ENCODE assay signal across 8 cellular contexts in the genomic region with DNA sequence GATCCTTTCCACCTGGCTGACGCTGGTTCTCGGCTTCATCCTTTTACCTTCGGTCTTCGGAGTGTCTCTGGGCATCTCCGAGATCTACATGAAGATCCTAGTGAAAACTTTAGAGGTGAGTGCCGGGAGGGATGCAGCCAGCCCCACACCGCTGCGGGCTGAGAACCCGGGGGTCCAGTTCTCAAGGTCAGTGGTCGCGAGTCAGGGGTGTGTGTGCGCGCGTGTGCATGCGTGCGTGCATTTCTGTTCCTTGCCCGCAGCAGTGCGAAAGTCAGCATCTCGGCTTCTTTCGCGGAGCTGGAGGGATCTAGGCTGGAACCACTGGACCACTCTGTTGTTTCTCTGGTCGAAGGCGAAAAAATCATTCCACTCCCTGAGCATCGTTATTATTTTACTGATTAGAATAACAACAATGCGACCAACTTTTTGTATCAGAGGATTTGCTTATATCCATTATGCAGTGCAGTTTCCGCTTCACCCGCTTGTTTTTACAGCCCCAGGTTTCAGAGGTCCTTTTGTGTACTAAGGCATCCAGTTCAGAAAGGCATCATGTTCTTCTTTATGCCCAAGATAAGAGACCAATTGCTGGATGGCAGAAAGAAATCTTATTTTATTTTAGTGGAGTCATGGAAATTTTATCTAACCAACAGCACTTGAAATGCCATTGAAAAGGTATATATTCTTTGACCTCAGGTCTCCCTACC. TPM values are rescaled to one million over a fixed set of nuclear protein-coding genes. Genes with fewer than 3 reads are reported as not detected.
DNase-seq lines count a peak whose midpoint lies in the region; ATAC-seq and TF ChIP-seq lines count a peak whose summit lies in the region.

No MANE protein-coding gene starts in this region.

- no peaks in the 10 kb centered on the region for H3K36me3 Mint-ChIP-seq in activated T-helper 2 cell treated with anti-CD3 and anti-CD28 coated beads, Interferon-gamma antibody, Interleukin-2, Interleukin-4, amounts not matched to agents 10 μg/mL and 5 μg/mL and 100 μg/mL, durations not matched to agents 14 hours and 24 hours and 36 hours (ENCODE audit: low read depth)
- H3K36me3 Mint-ChIP-seq in stimulated activated memory B cell treated with anti-CD40 and anti-IgM and Interleukin-4, amounts not matched to agents 10 μg/mL and 1 μg/mL and 100 μg/mL, for 72 hours, result no peaks in the 10 kb centered on the region

- no peak overlapping the region for H3K9ac ChIP-seq in iPS-18a (ENCODE audit: low read length)

- POLR2A ChIA-PET in HEK293T (lab: Yijun Ruan, JAX), result interaction anchor here (1.0 to 1.2 kb wide), 2 partner anchors 7 to 13 kb away, joined by 3 to 4 read pairs; no protein-coding TSS in a partner anchor

- DNase-seq in HEK293T (ENCODE audit: extremely low spot score), result peak; percentile 17
- no peak for DNase-seq in activated T-helper 2 cell treated with anti-CD3 and anti-CD28 coated beads, Interferon-gamma antibody, Interleukin-2, Interleukin-4, amounts not matched to agents 10 μg/mL and 5 μg/mL and 100 μg/mL, durations not matched to agents 14 hours and 24 hours and 36 hours (ENCODE audit: low spot score)
- no peak for DNase-seq in activated gamma-delta T cell treated with Interleukin-2 at 50 U/mL for 16 hours
- DNase-seq in DMS114 treated with DMSO at 0.1 percent for 48 hours (lab: John Stamatoyannopoulos, UW; ENCODE audit: unreplicated experiment), result no peak

- no peaks in the 10 kb centered on the region for H3K9me3 ChIP-seq in iPS-18a (ENCODE audit: control insufficient read depth, low read depth, low read length)

- no peak overlapping the region for H3K27ac ChIP-seq in iPS-18a (ENCODE audit: low read length)

- no peaks in the 10 kb centered on the region for H3K36me3 ChIP-seq in iPS-18a (ENCODE audit: control insufficient read depth, low read depth, low read length)

- no peak for ATAC-seq in stimulated activated memory B cell treated with anti-CD40 and anti-IgM and Interleukin-4, amounts not matched to agents 10 μg/mL and 1 μg/mL and 100 μg/mL, for 72 hours
- ATAC-seq in GM21390 (IDR thresholded peaks at IDR 0.05; ENCODE audit: unreplicated experiment) (no peak), HG03135 (IDR thresholded peaks at IDR 0.05; ENCODE audit: unreplicated experiment) (no peak)

- H3K4me1 Mint-ChIP-seq in activated T-helper 2 cell treated with anti-CD3 and anti-CD28 coated beads, Interferon-gamma antibody, Interleukin-2, Interleukin-4, amounts not matched to agents 10 μg/mL and 5 μg/mL and 100 μg/mL, durations not matched to agents 14 hours and 24 hours and 36 hours (ENCODE audit: low read depth), result peaks cover 26% of the 10 kb centered on the region
- H3K4me1 Mint-ChIP-seq in stimulated activated memory B cell treated with anti-CD40 and anti-IgM and Interleukin-4, amounts not matched to agents 10 μg/mL and 1 μg/mL and 100 μg/mL, for 72 hours, result peaks cover 23% of the 10 kb centered on the region

- H3K9me3 Mint-ChIP-seq in activated T-helper 2 cell treated with anti-CD3 and anti-CD28 coated beads, Interferon-gamma antibody, Interleukin-2, Interleukin-4, amounts not matched to agents 10 μg/mL and 5 μg/mL and 100 μg/mL, durations not matched to agents 14 hours and 24 hours and 36 hours, result no peaks in the 10 kb centered on the region
- no peaks in the 10 kb centered on the region for H3K9me3 Mint-ChIP-seq in stimulated activated memory B cell treated with anti-CD40 and anti-IgM and Interleukin-4, amounts not matched to agents 10 μg/mL and 1 μg/mL and 100 μg/mL, for 72 hours

- H3K27me3 Mint-ChIP-seq in activated T-helper 2 cell treated with anti-CD3 and anti-CD28 coated beads, Interferon-gamma antibody, Interleukin-2, Interleukin-4, amounts not matched to agents 10 μg/mL and 5 μg/mL and 100 μg/mL, durations not matched to agents 14 hours and 24 hours and 36 hours (ENCODE audit: low read depth), result peaks cover 42% of the 10 kb centered on the region
- peaks cover 19% of the 10 kb centered on the region for H3K27me3 Mint-ChIP-seq in stimulated activated memory B cell treated with anti-CD40 and anti-IgM and Interleukin-4, amounts not matched to agents 10 μg/mL and 1 μg/mL and 100 μg/mL, for 72 hours

- H3K4me3 Mint-ChIP-seq in activated T-helper 2 cell treated with anti-CD3 and anti-CD28 coated beads, Interferon-gamma antibody, Interleukin-2, Interleukin-4, amounts not matched to agents 10 μg/mL and 5 μg/mL and 100 μg/mL, durations not matched to agents 14 hours and 24 hours and 36 hours (ENCODE audit: low read depth), result peak overlapping the region; percentile 78
- peak overlapping the region; percentile 89 for H3K4me3 Mint-ChIP-seq in stimulated activated memory B cell treated with anti-CD40 and anti-IgM and Interleukin-4, amounts not matched to agents 10 μg/mL and 1 μg/mL and 100 μg/mL, for 72 hours

- H3K27ac Mint-ChIP-seq in activated T-helper 2 cell treated with anti-CD3 and anti-CD28 coated beads, Interferon-gamma antibody, Interleukin-2, Interleukin-4, amounts not matched to agents 10 μg/mL and 5 μg/mL and 100 μg/mL, durations not matched to agents 14 hours and 24 hours and 36 hours, result no peak overlapping the region
- peak overlapping the region; percentile 80 for H3K27ac Mint-ChIP-seq in stimulated activated memory B cell treated with anti-CD40 and anti-IgM and Interleukin-4, amounts not matched to agents 10 μg/mL and 1 μg/mL and 100 μg/mL, for 72 hours

- intact Hi-C loops in activated T-helper 2 cell treated with anti-CD3 and anti-CD28 coated beads, Interferon-gamma antibody, Interleukin-2, Interleukin-4, amounts not matched to agents 10 μg/mL and 5 μg/mL and 100 μg/mL, durations not matched to agents 14 hours and 24 hours and 36 hours (cut with micrococcal nuclease), result loop anchor here (1.0 to 2.0 kb wide), 2 partner anchors 12 to 52 kb away; partner anchors contain the start of gene ABRAXAS1

- H3K4me1 ChIP-seq in iPS-18a (ENCODE audit: control insufficient read depth, low read depth, low read length), result no peaks in the 10 kb centered on the region

- CTCF ChIA-PET in HEK293T (lab: Yijun Ruan, JAX), result interaction anchor here (0.7 kb wide), 1 partner anchor 11 kb away, joined by 4 read pairs; no protein-coding TSS in a partner anchor

- peak overlapping the region; percentile 86 for H3K4me3 ChIP-seq in iPS-18a (ENCODE audit: low read length)

- peaks cover 65% of the 10 kb centered on the region for H3K27me3 ChIP-seq in iPS-18a (ENCODE audit: control insufficient read depth, insufficient read depth, low read length)

TF ChIP-seq in HEK293T, 16 proteins besides CTCF, POLR2A, EP300 and RAD21:
- TF ChIP-seq, protein P1, sequence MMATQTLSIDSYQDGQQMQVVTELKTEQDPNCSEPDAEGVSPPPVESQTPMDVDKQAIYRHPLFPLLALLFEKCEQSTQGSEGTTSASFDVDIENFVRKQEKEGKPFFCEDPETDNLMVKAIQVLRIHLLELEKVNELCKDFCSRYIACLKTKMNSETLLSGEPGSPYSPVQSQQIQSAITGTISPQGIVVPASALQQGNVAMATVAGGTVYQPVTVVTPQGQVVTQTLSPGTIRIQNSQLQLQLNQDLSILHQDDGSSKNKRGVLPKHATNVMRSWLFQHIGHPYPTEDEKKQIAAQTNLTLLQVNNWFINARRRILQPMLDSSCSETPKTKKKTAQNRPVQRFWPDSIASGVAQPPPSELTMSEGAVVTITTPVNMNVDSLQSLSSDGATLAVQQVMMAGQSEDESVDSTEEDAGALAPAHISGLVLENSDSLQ (IDR thresholded peaks at IDR 0.05), result no peak
- TF ChIP-seq ZNF384 (IDR thresholded peaks at IDR 0.05) (no peak), ELF4 (IDR thresholded peaks at IDR 0.05) (no peak), TARDBP (IDR thresholded peaks at IDR 0.05) (no peak), ARNT (IDR thresholded peaks at IDR 0.05) (no peak), L3MBTL2 (conservative IDR thresholded peaks at IDR 0.05) (no peak), NFRKB (IDR thresholded peaks at IDR 0.05) (no peak), HDGF (IDR thresholded peaks at IDR 0.05; ENCODE audit: borderline replicate concordance) (no peak), SP1 (IDR thresholded peaks at IDR 0.05) (no peak), SUZ12 (IDR thresholded peaks at IDR 0.05) (no peak), FOXA1 (IDR thresholded peaks at IDR 0.05) (no peak), CTBP1 (IDR thresholded peaks at IDR 0.05; ENCODE audit: borderline replicate concordance) (no peak), FOXK2 (IDR thresholded peaks at IDR 0.05) (no peak), FOXM1 (IDR thresholded peaks at IDR 0.05; ENCODE audit: borderline replicate concordance) (no peak), BHLHE40 (IDR thresholded peaks at IDR 0.05; ENCODE audit: borderline replicate concordance) (no peak), LEF1 (IDR thresholded peaks at IDR 0.05; ENCODE audit: borderline replicate concordance) (no peak)

RNA-seq across cellular contexts. Expression of gene GPAT3, which starts 0.9 kb away (rescaled TPM):
- total RNA-seq in activated T-helper 2 cell treated with anti-CD3 and anti-CD28 coated beads, Interferon-gamma antibody, Interleukin-2, Interleukin-4, amounts not matched to agents 10 μg/mL and 5 μg/mL and 100 μg/mL, durations not matched to agents 14 hours and 24 hours and 36 hours, result 8.8 and 9.7 TPM in 2 replicates

RNA-seq across cellular contexts. Expression of gene ABRAXAS1, which starts 51.9 kb away (rescaled TPM):
- 15.7 and 16.0 TPM in 2 replicates for total RNA-seq in activated T-helper 2 cell treated with anti-CD3 and anti-CD28 coated beads, Interferon-gamma antibody, Interleukin-2, Interleukin-4, amounts not matched to agents 10 μg/mL and 5 μg/mL and 100 μg/mL, durations not matched to agents 14 hours and 24 hours and 36 hours
